ENCODE assay signal across 8 cellular contexts in the genomic region with DNA sequence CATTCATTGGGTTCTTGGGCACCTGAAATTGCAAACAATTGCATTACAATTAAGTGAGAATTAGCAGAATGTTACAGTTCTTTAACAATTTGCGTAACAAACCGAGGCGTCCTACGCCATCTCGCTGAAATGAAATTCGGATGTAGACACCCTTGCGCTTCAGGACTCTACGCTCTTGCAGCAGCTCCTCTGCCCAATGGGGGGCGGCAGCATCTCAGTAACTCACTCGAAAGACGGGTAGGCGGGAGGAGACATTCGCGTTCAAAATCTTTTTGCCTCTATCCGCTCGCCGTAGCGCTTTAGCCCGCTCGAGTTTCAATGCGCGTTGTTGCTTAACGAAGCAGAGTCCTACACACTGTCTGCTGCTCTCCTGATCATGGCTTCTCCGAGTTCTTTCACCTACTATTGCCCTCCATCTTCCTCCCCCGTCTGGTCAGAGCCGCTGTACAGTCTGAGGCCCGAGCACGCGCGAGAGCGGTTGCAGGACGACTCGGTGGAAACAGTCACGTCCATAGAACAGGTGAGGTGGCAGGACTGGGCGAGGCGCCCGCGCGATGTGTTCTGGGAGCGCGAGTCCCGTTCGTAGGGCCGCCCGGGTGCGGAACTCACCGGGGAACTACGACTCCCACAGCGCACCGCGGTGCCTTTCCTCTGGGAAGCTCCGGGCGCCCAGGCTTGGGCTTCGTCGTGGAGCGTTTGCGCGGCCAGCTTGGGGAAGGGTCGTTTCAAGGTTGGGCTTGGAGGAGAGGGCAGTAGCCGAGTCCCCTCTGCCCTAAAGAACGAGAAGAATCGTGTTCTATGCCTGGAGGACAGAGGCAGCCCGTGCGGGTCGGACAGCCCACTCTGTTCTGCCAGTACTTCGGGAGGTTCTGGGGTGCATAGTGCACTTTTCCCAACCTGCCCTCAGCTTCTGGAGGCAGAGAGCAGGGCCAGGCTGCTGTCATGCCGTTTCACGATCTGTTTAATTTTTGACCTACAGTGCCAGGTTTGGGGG. TPM values are rescaled to one million over a fixed set of nuclear protein-coding genes. Genes with fewer than 3 reads are reported as not detected.
DNase-seq lines count a peak whose midpoint lies in the region; ATAC-seq, FAIRE-seq and TF ChIP-seq lines count a peak whose summit lies in the region.

A gene with protein sequence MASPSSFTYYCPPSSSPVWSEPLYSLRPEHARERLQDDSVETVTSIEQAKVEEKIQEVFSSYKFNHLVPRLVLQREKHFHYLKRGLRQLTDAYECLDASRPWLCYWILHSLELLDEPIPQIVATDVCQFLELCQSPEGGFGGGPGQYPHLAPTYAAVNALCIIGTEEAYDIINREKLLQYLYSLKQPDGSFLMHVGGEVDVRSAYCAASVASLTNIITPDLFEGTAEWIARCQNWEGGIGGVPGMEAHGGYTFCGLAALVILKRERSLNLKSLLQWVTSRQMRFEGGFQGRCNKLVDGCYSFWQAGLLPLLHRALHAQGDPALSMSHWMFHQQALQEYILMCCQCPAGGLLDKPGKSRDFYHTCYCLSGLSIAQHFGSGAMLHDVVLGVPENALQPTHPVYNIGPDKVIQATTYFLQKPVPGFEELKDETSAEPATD (plus strand): TSS at position 318 of the 994 bp plus-strand sequence. CDS start 59 bp downstream, at position 377.

- peak; percentile 98 for FAIRE-seq in GM19239 (lab: Jason Lieb, UNC)

- H3K27me3 ChIP-seq in BLaER1 = no peaks in the 10 kb centered on the region
- no peaks in the 10 kb centered on the region for H3K27me3 ChIP-seq in colonic mucosa

- H4K20me1 ChIP-seq in BLaER1 = no peaks in the 10 kb centered on the region

- TF ChIP-seq CTCF in colonic mucosa (IDR thresholded peaks at IDR 0.05) = peak; percentile 77

- DNase-seq in GM19239 (ENCODE audit: insufficient read length, low spot score) (peak; percentile 84), NCI-H524 (lab: John Stamatoyannopoulos, UW) (peak; percentile 99), colonic mucosa (peak; percentile 97), kidney tubule cell (ENCODE audit: low spot score) (peak; percentile 97)
- peak; percentile 91 for DNase-seq in activated CD4-positive, alpha-beta T cell treated with anti-CD3 and anti-CD28 coated beads for 4 hours
- peak; percentile 75 to 92 (median 84) for DNase-seq in stimulated activated CD4-positive, alpha-beta T cell treated with anti-CD3 and anti-CD28 coated beads, Interleukin-1b, Interleukin-23, amount 100 ng/mL, for 24 hours (ENCODE audit: low read depth in 4 of 4, low spot score in 1 of 4)

- H3K36me3 ChIP-seq in BLaER1 (no peaks in the 10 kb centered on the region), colonic mucosa (no peaks in the 10 kb centered on the region)

- H3K9ac ChIP-seq in BLaER1 = peak within 1 kb of the TSS; percentile 83
- peak within 1 kb of the TSS; percentile 82 to 88 for H3K9ac ChIP-seq in colonic mucosa (ENCODE audit: low read depth in 2 of 2, low read length in 2 of 2)

- peak within 1 kb of the TSS; percentile 75 for H3K27ac ChIP-seq in BLaER1
- peak within 1 kb of the TSS; percentile 78 for H3K27ac ChIP-seq in colonic mucosa

- no peaks in the 10 kb centered on the region for H3K9me3 ChIP-seq in BLaER1
- no peaks in the 10 kb centered on the region for H3K9me3 ChIP-seq in colonic mucosa

- peaks cover 40% of the 10 kb centered on the region for H3K4me1 ChIP-seq in BLaER1
- peaks cover 9% of the 10 kb centered on the region for H3K4me1 ChIP-seq in colonic mucosa

- peak; percentile 91 for ATAC-seq in HG03457 (IDR thresholded peaks at IDR 0.05; ENCODE audit: unreplicated experiment)

- H3K4me3 ChIP-seq in BLaER1 (peak within 1 kb of the TSS; percentile 86), colonic mucosa (peak within 1 kb of the TSS; percentile 79)

- intact Hi-C loops in colonic mucosa (cut with DNase I) = loop anchor here (10.0 kb wide), 1 partner anchor 72 kb away; the partner anchor contains the start of gene CHURC1

- H3K4me2 ChIP-seq in BLaER1 = peak within 1 kb of the TSS; percentile 88

RNA-seq across cellular contexts. Expression of the gene that starts here (rescaled TPM):
- 10 to 100 TPM; 12.1 to 20.7 TPM for total RNA-seq in colonic mucosa

Comparison
In these comparisons a context has a peak if more than half of its experiments do, and no peak if none do; other contexts are left out.
1. Peak in every context shown above with its lines: DNase-seq, ATAC-seq, H3K4me3 ChIP-seq and H3K27ac ChIP-seq.